In genomic region chr1:42320689-42321088, GRCh38 we compare ENCODE assay signal across 14 cellular contexts. TPM values are rescaled to one million over a fixed set of nuclear protein-coding genes. Genes with fewer than 3 reads are reported as not detected.
DNase-seq lines count a peak whose midpoint lies in the region; ATAC-seq and TF ChIP-seq lines count a peak whose summit lies in the region.
"Had no signal": no experiment of that assay in that cellular context is flagged by ENCODE, and none has a peak within 500 bp of the region (broad histone marks: within the 10 kb centered on the region; RNA-seq: fewer than 3 reads in every experiment).

No MANE protein-coding gene starts in this region.

- H3K27ac ChIP-seq in left lung (peak overlapping the region; percentile 9 to 44), subcutaneous abdominal adipose tissue (ENCODE audit: low read depth, low read length) (peak overlapping the region; percentile 8), suprapubic skin (no peak overlapping the region)

- H3K9me3 ChIP-seq in left lung (no peaks in the 10 kb centered on the region), subcutaneous abdominal adipose tissue (ENCODE audit: control insufficient read depth in 5 of 5, low read length in 5 of 5) (no peaks in the 10 kb centered on the region), suprapubic skin (no peaks in the 10 kb centered on the region)

- H3K27me3 Mint-ChIP-seq in activated naive CD8-positive, alpha-beta T cell = no peaks in the 10 kb centered on the region
- H3K27me3 Mint-ChIP-seq in activated naive CD8-positive, alpha-beta T cell treated with anti-CD3 and anti-CD28 coated beads, Interleukin-2, amount 50 U/mL, for 24 hours = no peaks in the 10 kb centered on the region
- no peaks in the 10 kb centered on the region for H3K27me3 Mint-ChIP-seq in activated CD8-positive, alpha-beta T cell treated with anti-CD3 and anti-CD28 coated beads for 36 hours
- H3K27me3 Mint-ChIP-seq in activated CD8-positive, alpha-beta memory T cell treated with anti-CD3 and anti-CD28 coated beads, Interleukin-2, amount 10 ng/mL, durations not matched to agents 7 days and 5 days = no peaks in the 10 kb centered on the region
- H3K27me3 Mint-ChIP-seq: memory B cell had no signal

- no peak for TF ChIP-seq POLR2A in suprapubic skin (IDR thresholded peaks at IDR 0.05)

- POLR2A ChIA-PET in activated CD8-positive, alpha-beta T cell treated with anti-CD3 and anti-CD28 coated beads for 36 hours (lab: Charles Lee) = interaction anchor here (1.0 to 1.2 kb wide), 2 partner anchors 8 to 9 kb away, joined by 3 read pairs; no protein-coding TSS in a partner anchor

- H3K27me3 ChIP-seq in left lung = no peaks in the 10 kb centered on the region
- H3K27me3 ChIP-seq in subcutaneous abdominal adipose tissue (ENCODE audit: control insufficient read depth in 5 of 5, insufficient read depth in 4 of 5, low read length in 5 of 5) = no peaks in the 10 kb centered on the region
- no peaks in the 10 kb centered on the region for H3K27me3 ChIP-seq in suprapubic skin

- TF ChIP-seq CTCF in activated CD8-positive, alpha-beta T cell treated with anti-CD3 and anti-CD28 coated beads for 36 hours (IDR thresholded peaks at IDR 0.05) = no peak
- no peak for TF ChIP-seq CTCF in left lung (IDR thresholded peaks at IDR 0.05)
- no peak for TF ChIP-seq CTCF in suprapubic skin (IDR thresholded peaks at IDR 0.05)

- H3K36me3 Mint-ChIP-seq in activated naive CD8-positive, alpha-beta T cell = peaks cover 9% of the 10 kb centered on the region
- peaks cover 10% of the 10 kb centered on the region for H3K36me3 Mint-ChIP-seq in activated naive CD8-positive, alpha-beta T cell treated with anti-CD3 and anti-CD28 coated beads, Interleukin-2, amount 50 U/mL, for 24 hours (ENCODE audit: low read depth)
- H3K36me3 Mint-ChIP-seq in activated CD8-positive, alpha-beta T cell treated with anti-CD3 and anti-CD28 coated beads for 36 hours (ENCODE audit: low read depth) = peaks cover 18% of the 10 kb centered on the region
- peaks cover 12% of the 10 kb centered on the region for H3K36me3 Mint-ChIP-seq in activated CD8-positive, alpha-beta memory T cell treated with anti-CD3 and anti-CD28 coated beads, Interleukin-2, amount 10 ng/mL, durations not matched to agents 7 days and 5 days

- intact Hi-C loops in activated CD8-positive, alpha-beta T cell treated with anti-CD3 and anti-CD28 coated beads for 36 hours (cut with micrococcal nuclease) = no loop called here
- intact Hi-C loops in left lung (cut with DNase I) = no loop called here

- no peak overlapping the region for H3K9ac ChIP-seq in subcutaneous abdominal adipose tissue (ENCODE audit: low read length in 5 of 5)

- ATAC-seq in activated naive CD8-positive, alpha-beta T cell treated with anti-CD3 and anti-CD28 coated beads, Interleukin-2, amount 50 U/mL, for 24 hours = no peak
- ATAC-seq in activated CD8-positive, alpha-beta T cell treated with anti-CD3 and anti-CD28 coated beads for 36 hours = no peak
- no peak for ATAC-seq in left lung
- no peak for ATAC-seq in activated CD8-positive, alpha-beta memory T cell treated with anti-CD3 and anti-CD28 coated beads, Interleukin-2, amount 10 ng/mL, durations not matched to agents 7 days and 5 days
- ATAC-seq: activated naive CD4-positive, alpha-beta T cell treated with anti-CD3 and anti-CD28 coated beads, Interleukin-2, amount 50 U/mL, for 72 hours; SK-N-SH treated with all-trans-retinoic acid at 6 μM for 48 hours had no signal

- H3K4me3 ChIP-seq in left lung (no peak overlapping the region), subcutaneous abdominal adipose tissue (ENCODE audit: low read depth in 1 of 5, low read length in 5 of 5) (no peak overlapping the region), suprapubic skin (no peak overlapping the region)

- peaks cover 88% of the 10 kb centered on the region for H3K4me1 Mint-ChIP-seq in activated naive CD8-positive, alpha-beta T cell (ENCODE audit: low read depth)
- H3K4me1 Mint-ChIP-seq in activated naive CD8-positive, alpha-beta T cell treated with anti-CD3 and anti-CD28 coated beads, Interleukin-2, amount 50 U/mL, for 24 hours = peaks cover 85% of the 10 kb centered on the region
- H3K4me1 Mint-ChIP-seq in activated CD8-positive, alpha-beta T cell treated with anti-CD3 and anti-CD28 coated beads for 36 hours (ENCODE audit: low read depth) = peaks cover 84% of the 10 kb centered on the region
- peaks cover 57% of the 10 kb centered on the region for H3K4me1 Mint-ChIP-seq in activated CD8-positive, alpha-beta memory T cell treated with anti-CD3 and anti-CD28 coated beads, Interleukin-2, amount 10 ng/mL, durations not matched to agents 7 days and 5 days

- H3K4me3 Mint-ChIP-seq in activated naive CD8-positive, alpha-beta T cell = peak overlapping the region; percentile 51
- no peak overlapping the region for H3K4me3 Mint-ChIP-seq in activated naive CD8-positive, alpha-beta T cell treated with anti-CD3 and anti-CD28 coated beads, Interleukin-2, amount 50 U/mL, for 24 hours
- H3K4me3 Mint-ChIP-seq in activated CD8-positive, alpha-beta T cell treated with anti-CD3 and anti-CD28 coated beads for 36 hours = no peak overlapping the region
- H3K4me3 Mint-ChIP-seq in activated CD8-positive, alpha-beta memory T cell treated with anti-CD3 and anti-CD28 coated beads, Interleukin-2, amount 10 ng/mL, durations not matched to agents 7 days and 5 days = no peak overlapping the region
- H3K4me3 Mint-ChIP-seq: memory B cell had no signal

- 82% methylated on average over 2 of the region's 2 CpGs for WGBS in suprapubic skin

- CTCF ChIA-PET in activated CD8-positive, alpha-beta T cell treated with anti-CD3 and anti-CD28 coated beads for 36 hours (lab: Charles Lee) = interaction anchor here (0.8 to 1.3 kb wide), 2 partner anchors 11 to 14 kb away, joined by 3 to 5 read pairs; no protein-coding TSS in a partner anchor
- CTCF ChIA-PET in activated CD8-positive, alpha-beta memory T cell treated with anti-CD3 and anti-CD28 coated beads, Interleukin-2, amount 10 ng/mL, durations not matched to agents 7 days and 5 days (lab: Charles Lee) = interaction anchor here (0.9 to 1.0 kb wide), 2 partner anchors 24 to 144 kb away, joined by 3 read pairs; no protein-coding TSS in a partner anchor

- H3K27ac Mint-ChIP-seq in activated naive CD8-positive, alpha-beta T cell = peak overlapping the region; percentile 82
- no peak overlapping the region for H3K27ac Mint-ChIP-seq in activated naive CD8-positive, alpha-beta T cell treated with anti-CD3 and anti-CD28 coated beads, Interleukin-2, amount 50 U/mL, for 24 hours
- peak overlapping the region; percentile 87 for H3K27ac Mint-ChIP-seq in activated CD8-positive, alpha-beta T cell treated with anti-CD3 and anti-CD28 coated beads for 36 hours
- no peak overlapping the region for H3K27ac Mint-ChIP-seq in activated CD8-positive, alpha-beta memory T cell treated with anti-CD3 and anti-CD28 coated beads, Interleukin-2, amount 10 ng/mL, durations not matched to agents 7 days and 5 days

- no peak for TF ChIP-seq EP300 in suprapubic skin (IDR thresholded peaks at IDR 0.05)

- no peak for DNase-seq in activated naive CD8-positive, alpha-beta T cell treated with anti-CD3 and anti-CD28 coated beads, Interleukin-2, amount 50 U/mL, for 24 hours
- DNase-seq in activated CD8-positive, alpha-beta T cell treated with anti-CD3 and anti-CD28 coated beads for 36 hours = no peak
- no peak for DNase-seq in left lung
- DNase-seq in suprapubic skin (ENCODE audit: low spot score in 2 of 2) = no peak
- no peak for DNase-seq in activated CD8-positive, alpha-beta memory T cell treated with anti-CD3 and anti-CD28 coated beads, Interleukin-2, amount 10 ng/mL, durations not matched to agents 7 days and 5 days
- no peak for DNase-seq in globus pallidus (ENCODE audit: low spot score)
- DNase-seq: HFFc6; NCI-H2107; stimulated activated CD4-positive, alpha-beta T cell treated with anti-CD3 and anti-CD28 coated beads, Interleukin-4, amount 100 ng/mL, for 4 hours had no signal

- no peaks in the 10 kb centered on the region for H3K36me3 ChIP-seq in left lung
- no peaks in the 10 kb centered on the region for H3K36me3 ChIP-seq in subcutaneous abdominal adipose tissue (ENCODE audit: control insufficient read depth in 5 of 5, insufficient read depth in 5 of 5, low read length in 5 of 5)
- H3K36me3 ChIP-seq in suprapubic skin = no peaks in the 10 kb centered on the region

- no peaks in the 10 kb centered on the region for H3K9me3 Mint-ChIP-seq in activated naive CD8-positive, alpha-beta T cell (ENCODE audit: low read depth)
- no peaks in the 10 kb centered on the region for H3K9me3 Mint-ChIP-seq in activated naive CD8-positive, alpha-beta T cell treated with anti-CD3 and anti-CD28 coated beads, Interleukin-2, amount 50 U/mL, for 24 hours
- no peaks in the 10 kb centered on the region for H3K9me3 Mint-ChIP-seq in activated CD8-positive, alpha-beta T cell treated with anti-CD3 and anti-CD28 coated beads for 36 hours
- H3K9me3 Mint-ChIP-seq in activated CD8-positive, alpha-beta memory T cell treated with anti-CD3 and anti-CD28 coated beads, Interleukin-2, amount 10 ng/mL, durations not matched to agents 7 days and 5 days (ENCODE audit: low read depth) = no peaks in the 10 kb centered on the region
- H3K9me3 Mint-ChIP-seq: HFFc6, memory B cell had no signal

- H3K4me1 ChIP-seq in left lung (peaks cover 19 to 73% of the 10 kb centered on the region in 2 donors), subcutaneous abdominal adipose tissue (ENCODE audit: control insufficient read depth in 5 of 5, insufficient read depth in 5 of 5, low read length in 5 of 5) (peaks cover 0 to 50% (median 43%) of the 10 kb centered on the region in 5 donors), suprapubic skin (peaks cover 54% of the 10 kb centered on the region)

RNA-seq across cellular contexts. Expression of gene FOXJ3, which starts 14.3 kb away (rescaled TPM):
- total RNA-seq in activated CD8-positive, alpha-beta T cell treated with anti-CD3 and anti-CD28 coated beads for 36 hours = 10 to 100 TPM; 43.1 to 44.0 TPM
- total RNA-seq in left lung = 10 to 100 TPM; 39.6 to 46.2 TPM
- total RNA-seq in suprapubic skin = 10 to 100 TPM; 37.0 to 71.0 (median 41.1) TPM
- 10 to 100 TPM; 39.3 to 41.9 TPM for total RNA-seq in activated CD8-positive, alpha-beta memory T cell treated with anti-CD3 and anti-CD28 coated beads, Interleukin-2, amount 10 ng/mL, durations not matched to agents 7 days and 5 days

RNA-seq across cellular contexts. Expression of gene RIMKLA, which starts 59.9 kb away (rescaled TPM):
- 10 to 100 TPM in 1 of 2 experiments, 1 to 10 TPM in 1; 9.8 to 10.3 TPM for total RNA-seq in activated CD8-positive, alpha-beta T cell treated with anti-CD3 and anti-CD28 coated beads for 36 hours
- 10 to 100 TPM in 1 of 2 donors, 1 to 10 TPM in 1; 7.8 to 11.4 TPM for total RNA-seq in left lung
- under 1 TPM; 0.11 to 0.93 (median 0.54) TPM for total RNA-seq in suprapubic skin
- total RNA-seq in activated CD8-positive, alpha-beta memory T cell treated with anti-CD3 and anti-CD28 coated beads, Interleukin-2, amount 10 ng/mL, durations not matched to agents 7 days and 5 days = 1 to 10 TPM; 1.3 to 1.5 TPM
- total RNA-seq: HFFc6 had no signal

Comparison
In these comparisons a context has a peak if more than half of its experiments do, and no peak if none do; other contexts are left out.
1. H3K27ac Mint-ChIP-seq: peak in activated naive CD8-positive, alpha-beta T cell (single experiment) and activated CD8-positive, alpha-beta T cell treated with anti-CD3 and anti-CD28 coated beads for 36 hours (single experiment); none in activated naive CD8-positive, alpha-beta T cell treated with anti-CD3 and anti-CD28 coated beads, Interleukin-2, amount 50 U/mL, for 24 hours (single experiment) and activated CD8-positive, alpha-beta memory T cell treated with anti-CD3 and anti-CD28 coated beads, Interleukin-2, amount 10 ng/mL, durations not matched to agents 7 days and 5 days (single experiment).